ENCODE assay signal across 8 cellular contexts in the genomic region with DNA sequence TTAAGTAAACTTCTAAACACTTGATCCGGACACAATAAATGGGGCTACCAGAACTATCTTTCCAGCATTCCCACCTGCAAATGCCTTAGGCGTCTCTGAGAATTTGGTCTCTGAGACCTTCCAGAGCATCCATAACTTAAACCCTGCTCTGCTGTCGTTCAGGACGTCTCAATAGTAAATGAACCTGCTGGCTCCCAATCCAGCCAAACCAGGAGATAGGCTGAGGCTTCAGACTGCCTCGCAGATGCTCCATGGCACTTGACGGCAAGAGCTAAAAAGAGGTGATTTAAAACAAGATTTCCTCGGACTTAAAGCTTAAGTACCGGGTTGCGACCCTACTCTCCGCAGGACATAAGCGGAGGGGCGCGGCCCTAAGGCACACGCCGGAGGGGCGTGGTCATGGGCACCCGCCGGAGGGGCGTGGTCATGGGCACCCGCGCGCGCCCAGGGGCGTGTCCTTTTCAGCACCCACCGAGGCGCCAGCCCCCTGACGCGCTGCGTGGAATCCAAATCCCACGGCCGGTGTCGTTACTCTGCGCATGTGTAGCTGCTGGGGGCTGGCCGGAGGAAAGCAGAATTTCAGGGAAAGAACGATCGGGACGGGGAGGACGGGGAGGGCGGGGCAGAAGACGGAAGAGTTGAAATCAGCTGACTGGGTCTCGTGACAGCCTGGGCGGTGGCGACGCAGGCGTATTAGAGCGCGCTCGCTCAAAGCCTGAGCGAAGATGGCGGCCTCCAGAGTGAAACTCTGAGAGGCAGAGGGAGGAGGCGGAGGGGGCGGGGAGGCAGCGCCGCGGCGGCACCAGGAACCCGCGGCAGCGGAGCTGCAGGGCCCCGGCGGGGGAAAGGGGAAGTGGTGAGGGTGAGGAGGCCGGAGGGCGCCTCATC. TPM values are rescaled to one million over a fixed set of nuclear protein-coding genes. Genes with fewer than 3 reads are reported as not detected.
DNase-seq lines count a peak whose midpoint lies in the region; ATAC-seq, FAIRE-seq and TF ChIP-seq lines count a peak whose summit lies in the region.

Gene DNAJC13 (plus strand): TSS at position 696 of the 888 bp plus-strand sequence. CDS start 17,049 bp downstream, outside the sequence.

- H3K18ac ChIP-seq in mesenchymal stem cell (ENCODE audit: low read depth in 1 of 2, low read length in 2 of 2): peak within 1 kb of the TSS; percentile 99 to 100

- intact Hi-C loops in Caco-2 (cut with micrococcal nuclease; ENCODE audit: unreplicated experiment): no loop called here

- peaks cover 5% of the 10 kb centered on the region for H3K79me1 ChIP-seq in mesenchymal stem cell (replicated peaks; ENCODE audit: low read length, poor library complexity, severe bottlenecking)

- CTCF ChIA-PET in Caco-2 (lab: Charles Lee): interaction anchor here (0.6 to 1.2 kb wide), 4 partner anchors 12 to 1007 kb away, joined by 3 read pairs; no protein-coding TSS in a partner anchor

- peak within 1 kb of the TSS; percentile 95 for H2AK5ac ChIP-seq in mesenchymal stem cell (ENCODE audit: low read length, severe bottlenecking)

- H2BK15ac ChIP-seq in mesenchymal stem cell (ENCODE audit: low read depth, poor library complexity, severe bottlenecking): peak within 1 kb of the TSS; percentile 100

- H3K27me3 Mint-ChIP-seq in Caco-2 (ENCODE audit: insufficient read depth, unreplicated experiment): no peaks in the 10 kb centered on the region

- H3K36me3 ChIP-seq in Caco-2 (ENCODE audit: control insufficient read depth, insufficient read depth, low read length) (peaks cover 1% of the 10 kb centered on the region; the same call in 1 of the 2 replicates), endocrine pancreas (ENCODE audit: control insufficient read depth, insufficient read depth, low read length) (no peaks in the 10 kb centered on the region), mesenchymal stem cell (ENCODE audit: control insufficient read depth in 1 of 2, insufficient read depth in 2 of 2, low read depth in 1 of 2, low read length in 2 of 2) (peaks cover 0 to 8% of the 10 kb centered on the region in 2 experiments)

- TF ChIP-seq CTCF in Caco-2 (IDR thresholded peaks at IDR 0.05; ENCODE audit: insufficient read depth in 1 of 2, low read depth in 1 of 2, low read length in 1 of 2, severe bottlenecking in 1 of 2, unreplicated experiment in 1 of 2): no peak

- 2% methylated on average over 57 of the region's 63 CpGs for WGBS in mesenchymal stem cell

- H3K9me3 Mint-ChIP-seq in Caco-2 (ENCODE audit: unreplicated experiment): no peaks in the 10 kb centered on the region

- H3K27me3 ChIP-seq in Caco-2 (replicated peaks; ENCODE audit: control insufficient read depth, insufficient read depth, low read length): no peaks in the 10 kb centered on the region
- H3K27me3 ChIP-seq in endocrine pancreas (ENCODE audit: control insufficient read depth, insufficient read depth, low read length): no peaks in the 10 kb centered on the region
- H3K27me3 ChIP-seq in mesenchymal stem cell (ENCODE audit: control insufficient read depth in 1 of 2, insufficient read depth in 1 of 2, low read length in 2 of 2): no peaks in the 10 kb centered on the region

- peak within 1 kb of the TSS; percentile 73 for H2BK5ac ChIP-seq in mesenchymal stem cell (ENCODE audit: low read depth, low read length, poor library complexity, severe bottlenecking)

- FAIRE-seq in HTR-8/SVneo (lab: Jason Lieb, UNC): peak; percentile 78

- H3K4me1 Mint-ChIP-seq in Caco-2 (ENCODE audit: low read depth, unreplicated experiment): peaks cover 41% of the 10 kb centered on the region

- POLR2A ChIA-PET in Caco-2 (lab: Charles Lee): interaction anchor here (0.6 kb wide), 1 partner anchor 19 kb away, joined by 3 read pairs; no protein-coding TSS in a partner anchor

- H3K27ac Mint-ChIP-seq in Caco-2 (ENCODE audit: unreplicated experiment): peak within 1 kb of the TSS; percentile 79

- peaks cover 16% of the 10 kb centered on the region for H3K36me3 Mint-ChIP-seq in Caco-2 (ENCODE audit: insufficient read depth, unreplicated experiment)

- H3K9me3 ChIP-seq in Caco-2: no peaks in the 10 kb centered on the region
- H3K9me3 ChIP-seq in endocrine pancreas (ENCODE audit: control insufficient read depth, low read length): no peaks in the 10 kb centered on the region
- no peaks in the 10 kb centered on the region for H3K9me3 ChIP-seq in mesenchymal stem cell (ENCODE audit: control insufficient read depth, low read length)

- TSS peak; percentile 41 for BruUV-seq in Caco-2 (replicated peaks; lab: Mats Ljungman, UMichigan)

- peak within 1 kb of the TSS; percentile 95 for H2AFZ ChIP-seq in mesenchymal stem cell (ENCODE audit: low read depth, low read length)

- peak within 1 kb of the TSS; percentile 63 to 94 for H2BK12ac ChIP-seq in mesenchymal stem cell (ENCODE audit: low read length in 2 of 2)

- H4K91ac ChIP-seq in mesenchymal stem cell (ENCODE audit: low read length): peak within 1 kb of the TSS; percentile 99

- H3K4me3 Mint-ChIP-seq in Caco-2 (ENCODE audit: unreplicated experiment): peak within 1 kb of the TSS; percentile 87

- DNase-seq in Caco-2 (peak; percentile 91 to 92), HTR-8/SVneo (ENCODE audit: insufficient read length, low spot score) (peak; percentile 88), NOMO-1 treated with DMSO at 0.1 percent for 48 hours (lab: John Stamatoyannopoulos, UW; ENCODE audit: unreplicated experiment) (peak; percentile 99), mesenchymal stem cell (peak; percentile 96)
- DNase-seq in activated CD8-positive, alpha-beta memory T cell treated with anti-CD3 and anti-CD28 coated beads for 48 hours (ENCODE audit: low read depth in 2 of 3, low spot score in 2 of 3): peak; percentile 66 to 76 (median 70)
- DNase-seq in stimulated activated CD8-positive, alpha-beta memory T cell treated with anti-CD3 and anti-CD28 coated beads, Interleukin-12 subunit alpha, Interleukin-12 subunit beta, amount 100 ng/mL, for 24 hours (ENCODE audit: extremely low read depth): peak; percentile 76

- peak within 1 kb of the TSS; percentile 98 for H2BK120ac ChIP-seq in mesenchymal stem cell (ENCODE audit: low read depth, low read length)

- peak within 1 kb of the TSS; percentile 66 to 93 for H3K23ac ChIP-seq in mesenchymal stem cell (ENCODE audit: low read length in 2 of 2)

- peak within 1 kb of the TSS; percentile 97 for H3K27ac ChIP-seq in mesenchymal stem cell (ENCODE audit: low read length, poor library complexity, severe bottlenecking)

- H4K8ac ChIP-seq in mesenchymal stem cell (ENCODE audit: low read length): peak within 1 kb of the TSS; percentile 96

- H3K4ac ChIP-seq in mesenchymal stem cell (ENCODE audit: low read depth in 1 of 2, low read length in 2 of 2): peak within 1 kb of the TSS; percentile 99

- H3K4me1 ChIP-seq in Caco-2: peaks cover 29% of the 10 kb centered on the region
- peaks cover 20% of the 10 kb centered on the region for H3K4me1 ChIP-seq in endocrine pancreas (ENCODE audit: control insufficient read depth, insufficient read depth, low read length)
- peaks cover 3% of the 10 kb centered on the region for H3K4me1 ChIP-seq in mesenchymal stem cell (ENCODE audit: control insufficient read depth, insufficient read depth, low read depth, low read length)

- peak within 1 kb of the TSS; percentile 98 to 99 for H3K14ac ChIP-seq in mesenchymal stem cell (ENCODE audit: low read length in 2 of 2)

- peak; percentile 88 for ATAC-seq in GM21381 (IDR thresholded peaks at IDR 0.05; ENCODE audit: unreplicated experiment)

- H3K4me3 ChIP-seq in Caco-2 (ENCODE audit: low read depth, low read length): peak within 1 kb of the TSS; percentile 95
- H3K4me3 ChIP-seq in endocrine pancreas (ENCODE audit: control insufficient read depth, insufficient read depth, low read length): peak within 1 kb of the TSS; percentile 89
- H3K4me3 ChIP-seq in mesenchymal stem cell (ENCODE audit: insufficient read depth in 1 of 2, low read depth in 1 of 2, low read length in 2 of 2): peak within 1 kb of the TSS; percentile 95 to 100

- H3K4me2 ChIP-seq in mesenchymal stem cell (ENCODE audit: low read length, poor library complexity, severe bottlenecking): peak within 1 kb of the TSS; percentile 81

- peak within 1 kb of the TSS; percentile 83 for H3K9ac ChIP-seq in endocrine pancreas (ENCODE audit: control insufficient read depth, insufficient read depth, low read length)
- peak within 1 kb of the TSS; percentile 98 for H3K9ac ChIP-seq in mesenchymal stem cell (ENCODE audit: low read length)

RNA-seq across cellular contexts. Expression of gene DNAJC13, which starts in this region (rescaled TPM):
- 38.1 and 42.3 TPM in 2 replicates for total RNA-seq in Caco-2 (2022)
- 28.5 TPM for polyA plus RNA-seq in mesenchymal stem cell (2013, experiment 1 of 2)
- 28.5 TPM for polyA plus RNA-seq in mesenchymal stem cell (2013, experiment 2 of 2)

Comparison
In these comparisons a context has a peak if more than half of its experiments do, and no peak if none do; other contexts are left out.
1. Peak in every context shown above with its lines: DNase-seq, ATAC-seq, H3K4me3 ChIP-seq and H3K27ac ChIP-seq.